ENCODE assay signal across 8 cellular contexts in genomic region chrX:78945186-78945912, GRCh38. TPM values are rescaled to one million over a fixed set of nuclear protein-coding genes. Genes with fewer than 3 reads are reported as not detected.
A peak's percentile ranks its signal among the peaks of the same experiment; 100 is the strongest.
DNase-seq lines count a peak whose midpoint lies in the region; ATAC-seq and TF ChIP-seq lines count a peak whose summit lies in the region.

Gene P2RY10, plus strand, starts transcription at chrX:78945391. Its CDS starts 15,130 bp downstream, at chrX:78960521.

- H3K27ac Mint-ChIP-seq in chondrocyte (ENCODE audit: unreplicated experiment), result no peak within 1 kb of the TSS

- H3K4me3 Mint-ChIP-seq in chondrocyte (ENCODE audit: unreplicated experiment), result no peak within 1 kb of the TSS

- no peak for TF ChIP-seq CTCF in chondrocyte (IDR thresholded peaks at IDR 0.05)

- peaks cover 7% of the 10 kb centered on the region for H3K27me3 Mint-ChIP-seq in chondrocyte (ENCODE audit: low read depth)

- H3K36me3 ChIP-seq in effector memory CD4-positive, alpha-beta T cell (ENCODE audit: control insufficient read depth, insufficient read depth, low read length), result no peaks in the 10 kb centered on the region

- ATAC-seq in GM18858 (IDR thresholded peaks at IDR 0.05; ENCODE audit: unreplicated experiment) (peak; percentile 71), HG02610 (IDR thresholded peaks at IDR 0.05; ENCODE audit: unreplicated experiment) (peak; percentile 59)

- H3K27ac ChIP-seq in effector memory CD4-positive, alpha-beta T cell (ENCODE audit: insufficient read depth, low read length, poor library complexity, severe bottlenecking), result peak within 1 kb of the TSS; percentile 90

- no peaks in the 10 kb centered on the region for H3K27me3 ChIP-seq in effector memory CD4-positive, alpha-beta T cell (replicated peaks; ENCODE audit: control insufficient read depth, insufficient read depth, low read length, poor library complexity, severe bottlenecking)

- H3K4me3 ChIP-seq in effector memory CD4-positive, alpha-beta T cell (ENCODE audit: insufficient read depth, low read depth, low read length, poor library complexity, severe bottlenecking), result peak within 1 kb of the TSS; percentile 62

- no peaks in the 10 kb centered on the region for H3K4me1 Mint-ChIP-seq in chondrocyte (ENCODE audit: low read depth)

- peaks cover 16% of the 10 kb centered on the region for H3K9me3 Mint-ChIP-seq in chondrocyte (ENCODE audit: low read depth)

- H3K4me1 ChIP-seq in effector memory CD4-positive, alpha-beta T cell (ENCODE audit: control insufficient read depth, insufficient read depth, low read length, poor library complexity, severe bottlenecking), result peaks cover 3% of the 10 kb centered on the region

- no peaks in the 10 kb centered on the region for H3K36me3 Mint-ChIP-seq in chondrocyte (ENCODE audit: low read depth)

- DNase-seq in NOMO-1 treated with DMSO at 0.1 percent for 48 hours (lab: John Stamatoyannopoulos, UW; ENCODE audit: unreplicated experiment) (peak; percentile 21), pons (ENCODE audit: low spot score) (no peak), germinal center (ENCODE audit: low spot score) (no peak), chondrocyte (ENCODE audit: low spot score) (no peak), SW 1271 (lab: John Stamatoyannopoulos, UW) (no peak)
- DNase-seq in effector memory CD4-positive, alpha-beta T cell, result peak; percentile 5 to 22 (median 22)

- no peaks in the 10 kb centered on the region for H3K9me3 ChIP-seq in effector memory CD4-positive, alpha-beta T cell (ENCODE audit: control insufficient read depth, low read length)

RNA-seq across cellular contexts. Expression of gene P2RY10, which starts in this region (rescaled TPM):
- not detected in 3 replicates for total RNA-seq in chondrocyte

Comparison
In these comparisons a context has a peak if more than half of its experiments do, and no peak if none do; other contexts are left out.
1. DNase-seq: peak in NOMO-1 treated with DMSO at 0.1 percent for 48 hours (single experiment) and effector memory CD4-positive, alpha-beta T cell (3 of 3); none in pons (single experiment), germinal center (single experiment), chondrocyte (single experiment) and SW 1271 (0 of 2).